ENCODE assay signal across 9 cellular contexts in the genomic region with DNA sequence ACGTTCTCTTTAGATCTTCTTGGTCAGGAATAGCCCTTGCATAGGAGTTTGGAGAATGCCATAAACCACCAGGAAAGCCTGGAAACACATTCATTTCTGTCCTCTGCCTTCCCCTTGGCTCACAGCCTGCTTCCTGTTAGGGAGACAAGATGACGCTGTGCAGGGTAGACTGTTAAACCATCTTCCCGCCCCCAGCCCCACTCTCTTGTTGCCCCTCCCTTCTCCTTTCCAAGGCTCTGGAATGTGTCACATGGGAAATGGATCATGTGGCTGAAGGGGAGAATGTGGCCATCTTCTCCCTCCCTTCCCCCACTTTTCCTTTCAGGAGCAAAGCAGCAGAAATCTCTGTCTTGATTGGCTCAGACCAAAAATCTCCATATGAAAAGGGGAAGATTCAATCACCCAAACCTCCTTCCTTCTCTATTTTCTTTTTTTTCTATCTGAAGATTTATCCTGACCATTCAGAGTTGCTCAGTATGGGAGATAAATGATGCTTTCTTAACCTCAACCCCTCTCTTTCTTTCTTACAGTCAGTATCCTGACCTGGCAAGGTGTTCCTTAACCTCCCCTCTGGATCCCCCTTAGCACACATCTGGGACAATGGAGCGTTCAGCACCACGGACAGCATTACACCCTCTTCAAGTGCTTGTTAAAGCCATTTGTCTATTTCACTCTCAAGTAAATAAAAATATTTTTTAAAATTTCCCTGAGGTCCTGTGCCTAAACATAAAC. TPM values are rescaled to one million over a fixed set of nuclear protein-coding genes. Genes with fewer than 3 reads are reported as not detected.
DNase-seq lines count a peak whose midpoint lies in the region; ATAC-seq, FAIRE-seq and TF ChIP-seq lines count a peak whose summit lies in the region.
"Had no signal": no experiment of that assay in that cellular context is flagged by ENCODE, and none has a peak within 500 bp of the region (broad histone marks: within the 10 kb centered on the region; RNA-seq: fewer than 3 reads in every experiment).

No MANE protein-coding gene starts in this region.

- POLR2A ChIA-PET in HepG2 (lab: Yijun Ruan, JAX): no interaction called here
- POLR2A ChIA-PET in CD8-positive, alpha-beta memory T cell (lab: Charles Lee): interaction anchor here (0.7 kb wide), 1 partner anchor 12 kb away, joined by 10 read pairs; no protein-coding TSS in a partner anchor
- POLR2A ChIA-PET in naive thymus-derived CD4-positive, alpha-beta T cell (lab: Charles Lee): interaction anchor here (0.5 to 35.7 kb wide), 2 partner anchors 11 to 32 kb away, joined by 3 to 1179 read pairs; partner anchors contain the start of genes CDKN1B and GPR19

- no peak overlapping the region for H3K27ac ChIP-seq in HepG2 (ENCODE audit: extremely low read length, insufficient read depth, low read length)
- H3K27ac ChIP-seq in CD8-positive, alpha-beta memory T cell (ENCODE audit: low read depth, low read length): no peak overlapping the region
- no peak overlapping the region for H3K27ac ChIP-seq in naive thymus-derived CD4-positive, alpha-beta T cell (ENCODE audit: low read depth, low read length)
- H3K27ac ChIP-seq: heart right ventricle had no signal

- CTCF ChIA-PET in HepG2 (lab: Yijun Ruan, JAX; ENCODE audit: low intra/inter-chr PET ratio, low total read pairs): no interaction called here
- CTCF ChIA-PET in CD8-positive, alpha-beta memory T cell (lab: Charles Lee): no interaction called here
- CTCF ChIA-PET in naive thymus-derived CD4-positive, alpha-beta T cell (lab: Charles Lee): no interaction called here

- no peak overlapping the region for H3K4me2 ChIP-seq in HepG2 (ENCODE audit: low read depth, low read length)

- H2AFZ ChIP-seq in HepG2 (ENCODE audit: low read length): no peak overlapping the region

- no peaks in the 10 kb centered on the region for H3K4me1 ChIP-seq in HepG2 (ENCODE audit: insufficient read depth, low read length)
- H3K4me1 ChIP-seq in CD8-positive, alpha-beta memory T cell (ENCODE audit: insufficient read depth, low read length): peaks cover 5% of the 10 kb centered on the region
- H3K4me1 ChIP-seq in naive thymus-derived CD4-positive, alpha-beta T cell (ENCODE audit: control insufficient read depth in 2 of 2, insufficient read depth in 2 of 2, low read length in 2 of 2): peaks cover 3 to 5% of the 10 kb centered on the region in 2 donors

- no peak overlapping the region for H3K4me3 Mint-ChIP-seq in CD8-positive, alpha-beta memory T cell
- no peak overlapping the region for H3K4me3 Mint-ChIP-seq in naive thymus-derived CD4-positive, alpha-beta T cell

- H3K27ac Mint-ChIP-seq in CD8-positive, alpha-beta memory T cell: no peak overlapping the region
- no peak overlapping the region for H3K27ac Mint-ChIP-seq in naive thymus-derived CD4-positive, alpha-beta T cell

- H3K79me2 ChIP-seq in HepG2 (ENCODE audit: insufficient read depth, low read length): no peaks in the 10 kb centered on the region

- H3K36me3 Mint-ChIP-seq in CD8-positive, alpha-beta memory T cell: peaks cover 0 to 7% (median 2%) of the 10 kb centered on the region in 3 donors
- peaks cover 0 to 7% (median 0%) of the 10 kb centered on the region in 5 donors for H3K36me3 Mint-ChIP-seq in naive thymus-derived CD4-positive, alpha-beta T cell

- no peak for TF ChIP-seq RAD21 in HepG2 (CRISPR knock-in tag; IDR thresholded peaks at IDR 0.05)

- no peak for TF ChIP-seq POLR2A in HepG2 (IDR thresholded peaks at IDR 0.05; ENCODE audit: insufficient read depth in 1 of 2, low read depth in 2 of 2, low read length in 2 of 2)

- intact Hi-C loops in HepG2 (cut with micrococcal nuclease; ENCODE audit: unreplicated experiment): no loop called here
- intact Hi-C loops in naive thymus-derived CD4-positive, alpha-beta T cell (cut with micrococcal nuclease): no loop called here

- ATAC-seq in HepG2: no peak
- ATAC-seq in HG03045 (IDR thresholded peaks at IDR 0.05; ENCODE audit: unreplicated experiment): no peak
- ATAC-seq in GM18502 (IDR thresholded peaks at IDR 0.05; ENCODE audit: poor library complexity, unreplicated experiment): no peak
- no peak for ATAC-seq in naive thymus-derived CD4-positive, alpha-beta T cell

- H3K9me3 Mint-ChIP-seq in CD8-positive, alpha-beta memory T cell: no peaks in the 10 kb centered on the region
- H3K9me3 Mint-ChIP-seq in naive thymus-derived CD4-positive, alpha-beta T cell: no peaks in the 10 kb centered on the region

- 33% methylated on average over 5 of the region's 5 CpGs for WGBS in HepG2 (ENCODE audit: low lambda C conversion rate)

- peaks cover 0 to 8% (median 0%) of the 10 kb centered on the region in 3 donors for H3K4me1 Mint-ChIP-seq in CD8-positive, alpha-beta memory T cell
- peaks cover 0 to 14% (median 8%) of the 10 kb centered on the region in 7 donors for H3K4me1 Mint-ChIP-seq in naive thymus-derived CD4-positive, alpha-beta T cell

- H3K27me3 ChIP-seq in HepG2 (ENCODE audit: control insufficient read depth in 1 of 2, insufficient read depth in 2 of 2, low read length in 2 of 2): no peaks in the 10 kb centered on the region; a peak in 1 of 5 replicates
- H3K27me3 ChIP-seq in CD8-positive, alpha-beta memory T cell (ENCODE audit: insufficient read depth, low read length, poor library complexity, severe bottlenecking): no peaks in the 10 kb centered on the region
- no peaks in the 10 kb centered on the region for H3K27me3 ChIP-seq in naive thymus-derived CD4-positive, alpha-beta T cell (ENCODE audit: control insufficient read depth in 2 of 2, insufficient read depth in 2 of 2, low read length in 2 of 2)
- H3K27me3 ChIP-seq: heart right ventricle had no signal

- no peak overlapping the region for H3K9ac ChIP-seq in HepG2 (ENCODE audit: insufficient read depth, low read depth, low read length)

- in situ Hi-C loops in HepG2 (cut with HindIII; ENCODE audit: extremely low pct_ligation_motif_present, low pct_unique_long_range_greater_than_20kb): no loop called here

- no peak for TF ChIP-seq CTCF in HepG2 (CRISPR knock-in tag; IDR thresholded peaks at IDR 0.05)

- TF ChIP-seq EP300 in HepG2 (IDR thresholded peaks at IDR 0.05; ENCODE audit: low read depth in 2 of 2, low read length in 2 of 2): no peak
- no peak for TF ChIP-seq EP300 in HepG2 (CRISPR knock-in tag; IDR thresholded peaks at IDR 0.05; ENCODE audit: borderline replicate concordance)

- no TSS peak for BruUV-seq in HepG2 (replicated peaks; lab: Mats Ljungman, UMichigan)

- no peaks in the 10 kb centered on the region for H3K27me3 Mint-ChIP-seq in CD8-positive, alpha-beta memory T cell
- H3K27me3 Mint-ChIP-seq in naive thymus-derived CD4-positive, alpha-beta T cell: no peaks in the 10 kb centered on the region

- no peak overlapping the region for H3K4me3 ChIP-seq in HepG2 (replicated peaks in 1 of 3; ENCODE audit: insufficient read depth in 1 of 3, low read depth in 2 of 3, low read length in 3 of 3)
- H3K4me3 ChIP-seq in CD8-positive, alpha-beta memory T cell (ENCODE audit: low read length): no peak overlapping the region
- no peak overlapping the region for H3K4me3 ChIP-seq in naive thymus-derived CD4-positive, alpha-beta T cell (ENCODE audit: low read length)

- no peaks in the 10 kb centered on the region for H3K9me3 ChIP-seq in HepG2 (ENCODE audit: low read length)
- no peaks in the 10 kb centered on the region for H3K9me3 ChIP-seq in CD8-positive, alpha-beta memory T cell (ENCODE audit: low read length)
- H3K9me3 ChIP-seq in naive thymus-derived CD4-positive, alpha-beta T cell (ENCODE audit: control insufficient read depth in 2 of 3, low read length in 3 of 3): no peaks in the 10 kb centered on the region
- H3K9me3 ChIP-seq: heart right ventricle had no signal

- no peaks in the 10 kb centered on the region for H4K20me1 ChIP-seq in HepG2 (ENCODE audit: insufficient read depth, low read length)

- FAIRE-seq in HepG2 (lab: Jason Lieb, UNC): no peak

- DNase-seq in H4 (ENCODE audit: low spot score) (peak; percentile 28), NCI-H2029 (lab: John Stamatoyannopoulos, UW) (peak; percentile 90), astrocyte of the hippocampus (ENCODE audit: low read depth, low spot score) (peak; percentile 67), HepG2 (ENCODE audit: low spot score) (peak; percentile 13)
- no peak for DNase-seq in CD8-positive, alpha-beta memory T cell
- DNase-seq in naive thymus-derived CD4-positive, alpha-beta T cell: no peak

- no peaks in the 10 kb centered on the region for H3K36me3 ChIP-seq in HepG2 (replicated peaks in 1 of 2; ENCODE audit: control insufficient read depth in 1 of 2, insufficient read depth in 2 of 2, low read length in 2 of 2)
- H3K36me3 ChIP-seq in CD8-positive, alpha-beta memory T cell (ENCODE audit: insufficient read depth, low read length): no peaks in the 10 kb centered on the region
- no peaks in the 10 kb centered on the region for H3K36me3 ChIP-seq in naive thymus-derived CD4-positive, alpha-beta T cell (ENCODE audit: control insufficient read depth in 2 of 3, insufficient read depth in 3 of 3, low read length in 3 of 3)
- H3K36me3 ChIP-seq: heart right ventricle had no signal

RNA-seq across cellular contexts. Expression of gene GPR19, which starts 11.4 kb away (rescaled TPM):
- 0.88 and 3.9 TPM in 2 replicates for total RNA-seq in H4 (2014; rRNA removed; shearing (Covaris generic))
- 1.2 and 1.4 TPM in 2 replicates for total RNA-seq in HepG2 (2016; rRNA removed; fragmentation: Illumina TruSeq; extraction: Trizol)
- 1.2 TPM in 1 of 2 replicates, not detected in the other for total RNA-seq in HepG2 (2016; cell fraction: cytosol; rRNA removed; fragmentation: Illumina TruSeq; extraction: Trizol; ENCODE audit: low read depth)
- total RNA-seq in HepG2 (2016; cell fraction: insoluble cytoplasmic fraction; rRNA removed; fragmentation: Illumina TruSeq; extraction: Trizol): 1.3 TPM in 2 replicates
- 1.00 and 1.5 TPM in 2 replicates for total RNA-seq in HepG2 (2016; cell fraction: membrane; rRNA removed; fragmentation: Illumina TruSeq; extraction: Trizol)
- total RNA-seq in HepG2 (2016; cell fraction: nucleus; rRNA removed; fragmentation: Illumina TruSeq; extraction: Trizol): 0.99 and 1.4 TPM in 2 replicates
- polyA plus RNA-seq in HepG2 (2011; rRNA removed): 1.5 and 2.0 TPM in 2 replicates
- polyA plus RNA-seq in HepG2 (2011; cell fraction: cytosol; rRNA removed): 0.97 and 1.0 TPM in 2 replicates
- polyA plus RNA-seq in HepG2 (2011; cell fraction: nucleus; rRNA removed): 4.7 and 5.3 TPM in 2 replicates
- 0.60 and 2.4 TPM in 2 replicates for polyA plus RNA-seq in HepG2 (2012)
- polyA plus RNA-seq in HepG2 (2016; cell fraction: cytosol; fragmentation: Illumina TruSeq; extraction: Trizol; ENCODE audit: low read depth): 0.41 and 0.74 TPM in 2 replicates
- 0.99 and 1.1 TPM in 2 replicates for polyA plus RNA-seq in HepG2 (2016; cell fraction: insoluble cytoplasmic fraction; fragmentation: Illumina TruSeq; extraction: Trizol; ENCODE audit: low read depth)
- 1.0 and 1.8 TPM in 2 replicates for polyA plus RNA-seq in HepG2 (2016; cell fraction: membrane; fragmentation: Illumina TruSeq; extraction: Trizol; ENCODE audit: low read depth)
- 4.4 and 4.9 TPM in 2 replicates for polyA plus RNA-seq in HepG2 (2016; cell fraction: nucleus; fragmentation: Illumina TruSeq; extraction: Trizol; ENCODE audit: insufficient read depth, low read depth)
- polyA minus RNA-seq in HepG2 (2011; rRNA and poly(A)+ RNA removed; ENCODE audit: low replicate concordance): 1.8 TPM in 1 of 2 replicates, not detected in the other
- polyA minus RNA-seq in HepG2 (2011; cell fraction: cytosol; rRNA and poly(A)+ RNA removed): 0.69 TPM in 1 of 2 replicates, not detected in the other
- polyA minus RNA-seq in HepG2 (2011; cell fraction: nucleus; rRNA and poly(A)+ RNA removed): 1.9 and 2.9 TPM in 2 replicates
- total RNA-seq in CD8-positive, alpha-beta memory T cell: 1 to 10 TPM; 9.1 TPM
- polyA plus RNA-seq in CD8-positive, alpha-beta memory T cell: 1.3 TPM
- total RNA-seq in naive thymus-derived CD4-positive, alpha-beta T cell: 10 to 100 TPM in 1 of 5 experiments, 1 to 10 TPM in 3, under 1 TPM in 1; 0.69 to 10.4 (median 2.7) TPM
- polyA plus RNA-seq in naive thymus-derived CD4-positive, alpha-beta T cell: under 1 TPM; 0.17 to 0.52 TPM

RNA-seq across cellular contexts. Expression of gene CDKN1B, which starts 32.6 kb away (rescaled TPM):
- total RNA-seq in H4 (2014; rRNA removed; shearing (Covaris generic)): 22.8 and 27.3 TPM in 2 replicates
- 37.2 and 39.6 TPM in 2 replicates for total RNA-seq in HepG2 (2016; rRNA removed; fragmentation: Illumina TruSeq; extraction: Trizol)
- total RNA-seq in HepG2 (2016; cell fraction: cytosol; rRNA removed; fragmentation: Illumina TruSeq; extraction: Trizol; ENCODE audit: low read depth): 7.8 TPM in 2 replicates
- 39.5 and 39.9 TPM in 2 replicates for total RNA-seq in HepG2 (2016; cell fraction: insoluble cytoplasmic fraction; rRNA removed; fragmentation: Illumina TruSeq; extraction: Trizol)
- 22.3 and 22.5 TPM in 2 replicates for total RNA-seq in HepG2 (2016; cell fraction: membrane; rRNA removed; fragmentation: Illumina TruSeq; extraction: Trizol)
- total RNA-seq in HepG2 (2016; cell fraction: nucleus; rRNA removed; fragmentation: Illumina TruSeq; extraction: Trizol): 31.7 and 35.6 TPM in 2 replicates
- 18.8 and 20.1 TPM in 2 replicates for polyA plus RNA-seq in HepG2 (2011; rRNA removed)
- 14.5 and 17.0 TPM in 2 replicates for polyA plus RNA-seq in HepG2 (2011; cell fraction: cytosol; rRNA removed)
- 9.6 and 9.9 TPM in 2 replicates for polyA plus RNA-seq in HepG2 (2011; cell fraction: nucleus; rRNA removed)
- polyA plus RNA-seq in HepG2 (2012): 30.9 and 36.9 TPM in 2 replicates
- polyA plus RNA-seq in HepG2 (2016; cell fraction: cytosol; fragmentation: Illumina TruSeq; extraction: Trizol; ENCODE audit: low read depth): 3.1 TPM in 2 replicates
- 48.4 and 51.0 TPM in 2 replicates for polyA plus RNA-seq in HepG2 (2016; cell fraction: insoluble cytoplasmic fraction; fragmentation: Illumina TruSeq; extraction: Trizol; ENCODE audit: low read depth)
- polyA plus RNA-seq in HepG2 (2016; cell fraction: membrane; fragmentation: Illumina TruSeq; extraction: Trizol; ENCODE audit: low read depth): 11.6 TPM in 2 replicates
- polyA plus RNA-seq in HepG2 (2016; cell fraction: nucleus; fragmentation: Illumina TruSeq; extraction: Trizol; ENCODE audit: insufficient read depth, low read depth): 40.3 and 40.5 TPM in 2 replicates
- 10.2 and 11.3 TPM in 2 replicates for polyA minus RNA-seq in HepG2 (2011; rRNA and poly(A)+ RNA removed; ENCODE audit: low replicate concordance)
- polyA minus RNA-seq in HepG2 (2011; cell fraction: cytosol; rRNA and poly(A)+ RNA removed): 18.2 and 23.5 TPM in 2 replicates
- 27.1 and 37.2 TPM in 2 replicates for polyA minus RNA-seq in HepG2 (2011; cell fraction: nucleus; rRNA and poly(A)+ RNA removed)
- total RNA-seq in CD8-positive, alpha-beta memory T cell: 10 to 100 TPM; 47.1 to 48.7 TPM
- polyA plus RNA-seq in CD8-positive, alpha-beta memory T cell: 10.0 TPM
- total RNA-seq in naive thymus-derived CD4-positive, alpha-beta T cell: 100 to 1,000 TPM; 105 to 205 (median 191) TPM
- 10 to 100 TPM; 15.1 to 32.8 TPM for polyA plus RNA-seq in naive thymus-derived CD4-positive, alpha-beta T cell

Comparison
In these comparisons a context has a peak if more than half of its experiments do, and no peak if none do; other contexts are left out.
1. DNase-seq: peak in H4 (single experiment), NCI-H2029 (single experiment), astrocyte of the hippocampus (single experiment) and HepG2 (single experiment); none in CD8-positive, alpha-beta memory T cell (0 of 5) and naive thymus-derived CD4-positive, alpha-beta T cell (0 of 9).